Comparison of ENCODE assay signal across 1 cellular context in the genomic region with DNA sequence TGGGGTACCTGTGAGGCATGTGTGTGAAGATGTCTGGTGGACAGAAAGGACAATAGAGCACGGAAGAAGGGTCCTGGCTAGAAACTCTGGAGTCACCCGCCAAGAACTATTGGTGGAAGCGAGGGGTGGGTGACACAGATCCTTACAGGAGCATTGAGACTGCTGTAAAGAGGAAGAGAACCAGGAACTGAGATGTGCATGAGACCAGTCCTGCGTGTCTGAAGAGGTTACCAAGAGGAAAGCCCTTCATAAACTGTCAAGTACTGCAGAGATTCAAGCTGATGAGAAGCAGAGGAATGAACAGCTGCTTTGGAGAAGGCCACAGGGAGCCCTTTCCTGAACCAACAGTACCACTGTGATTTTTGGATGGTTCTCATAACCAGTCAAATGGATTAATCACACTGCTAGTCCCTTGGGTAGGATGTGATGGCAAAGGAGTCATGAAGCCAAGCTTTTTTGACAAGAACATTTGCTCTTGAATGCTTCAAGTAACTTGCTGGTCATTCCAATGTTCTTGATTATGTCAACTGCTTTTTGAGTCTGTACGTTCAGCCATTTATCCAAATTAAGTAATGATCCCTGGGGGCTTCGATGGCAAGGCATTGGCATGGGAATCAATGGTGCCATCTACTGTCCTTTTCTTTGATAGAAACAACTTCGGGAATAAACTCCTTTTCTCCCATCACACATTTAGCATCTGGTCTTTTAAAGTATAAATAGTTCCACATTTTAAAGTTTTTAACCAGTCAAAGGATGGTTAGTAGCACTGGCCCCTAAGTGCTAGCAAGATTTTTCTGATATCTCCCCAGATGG.
TF ChIP-seq lines count a peak whose summit lies in the region.

No MANE protein-coding gene starts in this region.

TF ChIP-seq in GM12878, 131 proteins besides CTCF, POLR2A, EP300 and RAD21 (continued from another document):
- TF ChIP-seq, protein P1, sequence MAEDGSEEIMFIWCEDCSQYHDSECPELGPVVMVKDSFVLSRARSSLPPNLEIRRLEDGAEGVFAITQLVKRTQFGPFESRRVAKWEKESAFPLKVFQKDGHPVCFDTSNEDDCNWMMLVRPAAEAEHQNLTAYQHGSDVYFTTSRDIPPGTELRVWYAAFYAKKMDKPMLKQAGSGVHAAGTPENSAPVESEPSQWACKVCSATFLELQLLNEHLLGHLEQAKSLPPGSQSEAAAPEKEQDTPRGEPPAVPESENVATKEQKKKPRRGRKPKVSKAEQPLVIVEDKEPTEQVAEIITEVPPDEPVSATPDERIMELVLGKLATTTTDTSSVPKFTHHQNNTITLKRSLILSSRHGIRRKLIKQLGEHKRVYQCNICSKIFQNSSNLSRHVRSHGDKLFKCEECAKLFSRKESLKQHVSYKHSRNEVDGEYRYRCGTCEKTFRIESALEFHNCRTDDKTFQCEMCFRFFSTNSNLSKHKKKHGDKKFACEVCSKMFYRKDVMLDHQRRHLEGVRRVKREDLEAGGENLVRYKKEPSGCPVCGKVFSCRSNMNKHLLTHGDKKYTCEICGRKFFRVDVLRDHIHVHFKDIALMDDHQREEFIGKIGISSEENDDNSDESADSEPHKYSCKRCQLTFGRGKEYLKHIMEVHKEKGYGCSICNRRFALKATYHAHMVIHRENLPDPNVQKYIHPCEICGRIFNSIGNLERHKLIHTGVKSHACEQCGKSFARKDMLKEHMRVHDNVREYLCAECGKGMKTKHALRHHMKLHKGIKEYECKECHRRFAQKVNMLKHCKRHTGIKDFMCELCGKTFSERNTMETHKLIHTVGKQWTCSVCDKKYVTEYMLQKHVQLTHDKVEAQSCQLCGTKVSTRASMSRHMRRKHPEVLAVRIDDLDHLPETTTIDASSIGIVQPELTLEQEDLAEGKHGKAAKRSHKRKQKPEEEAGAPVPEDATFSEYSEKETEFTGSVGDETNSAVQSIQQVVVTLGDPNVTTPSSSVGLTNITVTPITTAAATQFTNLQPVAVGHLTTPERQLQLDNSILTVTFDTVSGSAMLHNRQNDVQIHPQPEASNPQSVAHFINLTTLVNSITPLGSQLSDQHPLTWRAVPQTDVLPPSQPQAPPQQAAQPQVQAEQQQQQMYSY (CRISPR knock-in tag; IDR thresholded peaks at IDR 0.05): no peak
- TF ChIP-seq, protein P2, sequence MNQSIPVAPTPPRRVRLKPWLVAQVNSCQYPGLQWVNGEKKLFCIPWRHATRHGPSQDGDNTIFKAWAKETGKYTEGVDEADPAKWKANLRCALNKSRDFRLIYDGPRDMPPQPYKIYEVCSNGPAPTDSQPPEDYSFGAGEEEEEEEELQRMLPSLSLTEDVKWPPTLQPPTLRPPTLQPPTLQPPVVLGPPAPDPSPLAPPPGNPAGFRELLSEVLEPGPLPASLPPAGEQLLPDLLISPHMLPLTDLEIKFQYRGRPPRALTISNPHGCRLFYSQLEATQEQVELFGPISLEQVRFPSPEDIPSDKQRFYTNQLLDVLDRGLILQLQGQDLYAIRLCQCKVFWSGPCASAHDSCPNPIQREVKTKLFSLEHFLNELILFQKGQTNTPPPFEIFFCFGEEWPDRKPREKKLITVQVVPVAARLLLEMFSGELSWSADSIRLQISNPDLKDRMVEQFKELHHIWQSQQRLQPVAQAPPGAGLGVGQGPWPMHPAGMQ (IDR thresholded peaks at IDR 0.05; ENCODE audit: borderline replicate concordance): no peak
- TF ChIP-seq SMC3 (IDR thresholded peaks at IDR 0.05; ENCODE audit: borderline replicate concordance, low read length): peak; percentile 45; the same call in 1 of the 2 replicates
- TF ChIP-seq, protein P3, sequence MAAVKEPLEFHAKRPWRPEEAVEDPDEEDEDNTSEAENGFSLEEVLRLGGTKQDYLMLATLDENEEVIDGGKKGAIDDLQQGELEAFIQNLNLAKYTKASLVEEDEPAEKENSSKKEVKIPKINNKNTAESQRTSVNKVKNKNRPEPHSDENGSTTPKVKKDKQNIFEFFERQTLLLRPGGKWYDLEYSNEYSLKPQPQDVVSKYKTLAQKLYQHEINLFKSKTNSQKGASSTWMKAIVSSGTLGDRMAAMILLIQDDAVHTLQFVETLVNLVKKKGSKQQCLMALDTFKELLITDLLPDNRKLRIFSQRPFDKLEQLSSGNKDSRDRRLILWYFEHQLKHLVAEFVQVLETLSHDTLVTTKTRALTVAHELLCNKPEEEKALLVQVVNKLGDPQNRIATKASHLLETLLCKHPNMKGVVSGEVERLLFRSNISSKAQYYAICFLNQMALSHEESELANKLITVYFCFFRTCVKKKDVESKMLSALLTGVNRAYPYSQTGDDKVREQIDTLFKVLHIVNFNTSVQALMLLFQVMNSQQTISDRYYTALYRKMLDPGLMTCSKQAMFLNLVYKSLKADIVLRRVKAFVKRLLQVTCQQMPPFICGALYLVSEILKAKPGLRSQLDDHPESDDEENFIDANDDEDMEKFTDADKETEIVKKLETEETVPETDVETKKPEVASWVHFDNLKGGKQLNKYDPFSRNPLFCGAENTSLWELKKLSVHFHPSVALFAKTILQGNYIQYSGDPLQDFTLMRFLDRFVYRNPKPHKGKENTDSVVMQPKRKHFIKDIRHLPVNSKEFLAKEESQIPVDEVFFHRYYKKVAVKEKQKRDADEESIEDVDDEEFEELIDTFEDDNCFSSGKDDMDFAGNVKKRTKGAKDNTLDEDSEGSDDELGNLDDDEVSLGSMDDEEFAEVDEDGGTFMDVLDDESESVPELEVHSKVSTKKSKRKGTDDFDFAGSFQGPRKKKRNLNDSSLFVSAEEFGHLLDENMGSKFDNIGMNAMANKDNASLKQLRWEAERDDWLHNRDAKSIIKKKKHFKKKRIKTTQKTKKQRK (IDR thresholded peaks at IDR 0.05; ENCODE audit: low read depth, low read length): no peak
- TF ChIP-seq, protein P4, sequence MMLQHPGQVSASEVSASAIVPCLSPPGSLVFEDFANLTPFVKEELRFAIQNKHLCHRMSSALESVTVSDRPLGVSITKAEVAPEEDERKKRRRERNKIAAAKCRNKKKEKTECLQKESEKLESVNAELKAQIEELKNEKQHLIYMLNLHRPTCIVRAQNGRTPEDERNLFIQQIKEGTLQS (IDR thresholded peaks at IDR 0.05; ENCODE audit: borderline replicate concordance, extremely low read depth, low read depth, low read length): no peak
- no peak for TF ChIP-seq MXI1 (IDR thresholded peaks at IDR 0.05; ENCODE audit: low read depth, low read length)
- TF ChIP-seq BRCA1 (IDR thresholded peaks at IDR 0.05; ENCODE audit: low read depth, low read length): no peak
- TF ChIP-seq ZNF622 (IDR thresholded peaks at IDR 0.05): no peak
- TF ChIP-seq WRNIP1 (IDR thresholded peaks at IDR 0.05; ENCODE audit: borderline replicate concordance, low read depth, low read length): no peak
- TF ChIP-seq, protein P5, sequence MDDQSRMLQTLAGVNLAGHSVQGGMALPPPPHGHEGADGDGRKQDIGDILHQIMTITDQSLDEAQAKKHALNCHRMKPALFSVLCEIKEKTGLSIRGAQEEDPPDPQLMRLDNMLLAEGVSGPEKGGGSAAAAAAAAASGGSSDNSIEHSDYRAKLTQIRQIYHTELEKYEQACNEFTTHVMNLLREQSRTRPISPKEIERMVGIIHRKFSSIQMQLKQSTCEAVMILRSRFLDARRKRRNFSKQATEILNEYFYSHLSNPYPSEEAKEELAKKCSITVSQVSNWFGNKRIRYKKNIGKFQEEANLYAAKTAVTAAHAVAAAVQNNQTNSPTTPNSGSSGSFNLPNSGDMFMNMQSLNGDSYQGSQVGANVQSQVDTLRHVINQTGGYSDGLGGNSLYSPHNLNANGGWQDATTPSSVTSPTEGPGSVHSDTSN (IDR thresholded peaks at IDR 0.05; ENCODE audit: insufficient replicate concordance, low read depth, low read length): no peak
- no peak for TF ChIP-seq FOXK2 (IDR thresholded peaks at IDR 0.05)
- TF ChIP-seq SMAD5 (IDR thresholded peaks at IDR 0.05; ENCODE audit: low read depth): no peak
- TF ChIP-seq SPI1 (IDR thresholded peaks at IDR 0.05; ENCODE audit: borderline replicate concordance, insufficient read depth, low read depth, low read length): peak; percentile 69; the same call in 1 of the 2 replicates
- TF ChIP-seq MEF2B (IDR thresholded peaks at IDR 0.05; ENCODE audit: partially characterized antibody, poor library complexity, severe bottlenecking): peak; percentile 42
- TF ChIP-seq, protein P6, sequence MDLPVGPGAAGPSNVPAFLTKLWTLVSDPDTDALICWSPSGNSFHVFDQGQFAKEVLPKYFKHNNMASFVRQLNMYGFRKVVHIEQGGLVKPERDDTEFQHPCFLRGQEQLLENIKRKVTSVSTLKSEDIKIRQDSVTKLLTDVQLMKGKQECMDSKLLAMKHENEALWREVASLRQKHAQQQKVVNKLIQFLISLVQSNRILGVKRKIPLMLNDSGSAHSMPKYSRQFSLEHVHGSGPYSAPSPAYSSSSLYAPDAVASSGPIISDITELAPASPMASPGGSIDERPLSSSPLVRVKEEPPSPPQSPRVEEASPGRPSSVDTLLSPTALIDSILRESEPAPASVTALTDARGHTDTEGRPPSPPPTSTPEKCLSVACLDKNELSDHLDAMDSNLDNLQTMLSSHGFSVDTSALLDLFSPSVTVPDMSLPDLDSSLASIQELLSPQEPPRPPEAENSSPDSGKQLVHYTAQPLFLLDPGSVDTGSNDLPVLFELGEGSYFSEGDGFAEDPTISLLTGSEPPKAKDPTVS (IDR thresholded peaks at IDR 0.05; ENCODE audit: low read depth, low read length): no peak
- TF ChIP-seq PML (IDR thresholded peaks at IDR 0.05; ENCODE audit: low read length): no peak
- TF ChIP-seq, protein P7, sequence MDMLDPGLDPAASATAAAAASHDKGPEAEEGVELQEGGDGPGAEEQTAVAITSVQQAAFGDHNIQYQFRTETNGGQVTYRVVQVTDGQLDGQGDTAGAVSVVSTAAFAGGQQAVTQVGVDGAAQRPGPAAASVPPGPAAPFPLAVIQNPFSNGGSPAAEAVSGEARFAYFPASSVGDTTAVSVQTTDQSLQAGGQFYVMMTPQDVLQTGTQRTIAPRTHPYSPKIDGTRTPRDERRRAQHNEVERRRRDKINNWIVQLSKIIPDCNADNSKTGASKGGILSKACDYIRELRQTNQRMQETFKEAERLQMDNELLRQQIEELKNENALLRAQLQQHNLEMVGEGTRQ (IDR thresholded peaks at IDR 0.05; ENCODE audit: borderline replicate concordance, low read depth, low read length): no peak
TF ChIP-seq in GM12878: peak in this region for 3.
